ENCODE assay signal across 23 cellular contexts in genomic region chr11:17764446-17765218, GRCh38. TPM values are rescaled to one million over a fixed set of nuclear protein-coding genes. Genes with fewer than 3 reads are reported as not detected.
A peak's percentile ranks its signal among the peaks of the same experiment; 100 is the strongest.
DNase-seq lines count a peak whose midpoint lies in the region; ATAC-seq, FAIRE-seq and TF ChIP-seq lines count a peak whose summit lies in the region.
"Had no signal": no experiment of that assay in that cellular context is flagged by ENCODE, and none has a peak within 500 bp of the region (broad histone marks: within the 10 kb centered on the region; RNA-seq: fewer than 3 reads in every experiment).

No MANE protein-coding gene starts in this region.

- no peak overlapping the region for H3K4me3 ChIP-seq in kidney (ENCODE audit: low read length in 2 of 2)
- H3K4me3 ChIP-seq in small intestine (ENCODE audit: low read depth in 1 of 2, low read length in 2 of 2), result no peak overlapping the region
- H3K4me3 ChIP-seq: smooth muscle cell, upper lobe of left lung had no signal

- peak overlapping the region; percentile 46 for H3K27ac ChIP-seq in angular gyrus (ENCODE audit: low read depth, low read length)
- no peak overlapping the region for H3K27ac ChIP-seq in kidney (ENCODE audit: low read depth in 2 of 2, low read length in 2 of 2)
- H3K27ac ChIP-seq in small intestine (ENCODE audit: low read depth in 1 of 2, low read length in 1 of 2), result no peak overlapping the region
- H3K27ac ChIP-seq: upper lobe of left lung had no signal

- no peak overlapping the region for H3K9ac ChIP-seq in kidney (ENCODE audit: low read length in 2 of 2)

- 78 to 87% (median 84%) methylated on average over 19 of the region's 19 CpGs for WGBS in small intestine, 3 donors

- intact Hi-C loops in Right ventricle myocardium inferior (cut with DNase I) (loop anchor here (5.0 kb wide), 1 partner anchor 63 kb away; no protein-coding TSS in a partner anchor), left cardiac atrium (cut with DNase I) (loop anchor here in 1 of 2 donors (5.0 kb wide), 1 partner anchor 83 kb away; no protein-coding TSS in a partner anchor), kidney (cut with DNase I) (no loop called here)

- FAIRE-seq in kidney (lab: Jason Lieb, UNC) (no peak), small intestine (lab: Jason Lieb, UNC) (no peak)
- FAIRE-seq: H1 had no signal

- H3K36me3 ChIP-seq in kidney (ENCODE audit: control insufficient read depth in 1 of 2, insufficient read depth in 2 of 2, low read length in 2 of 2) (no peaks in the 10 kb centered on the region), small intestine (ENCODE audit: control insufficient read depth in 2 of 2, insufficient read depth in 2 of 2, low read length in 2 of 2) (no peaks in the 10 kb centered on the region)
- H3K36me3 ChIP-seq: upper lobe of left lung had no signal

- TF ChIP-seq CTCF in kidney (IDR thresholded peaks at IDR 0.05; ENCODE audit: borderline replicate concordance, extremely low read depth, insufficient read depth), result no peak

- DNase-seq in Right ventricle myocardium inferior (ENCODE audit: missing footprints) (peak; percentile 67), left cardiac atrium (no peak), kidney (peak; percentile 52), small intestine (no peak), dermis blood vessel endothelial cell (no peak)
- DNase-seq: activated CD4-positive, alpha-beta T cell treated with anti-CD3 and anti-CD28 coated beads, Interleukin-2, amount 10 ng/mL, durations not matched to agents 7 days and 5 days; activated naive CD4-positive, alpha-beta T cell treated with anti-CD3 and anti-CD28 coated beads for 36 hours; DND-41; MV-4-11; NCI-H1930; NCI-H226; occipital lobe had no signal

- no peaks in the 10 kb centered on the region for H3K27me3 ChIP-seq in small intestine (ENCODE audit: control insufficient read depth in 2 of 2, insufficient read depth in 2 of 2, low read length in 2 of 2)
- H3K27me3 ChIP-seq: upper lobe of left lung had no signal

- ATAC-seq in Right ventricle myocardium inferior, result no peak
- no peak for ATAC-seq in left cardiac atrium
- no peak for ATAC-seq in HG02885 (IDR thresholded peaks at IDR 0.05; ENCODE audit: poor library complexity, unreplicated experiment)
- ATAC-seq in GM21717 (IDR thresholded peaks at IDR 0.05; ENCODE audit: unreplicated experiment), result no peak

- no peaks in the 10 kb centered on the region for H3K9me3 ChIP-seq in kidney (ENCODE audit: control insufficient read depth in 1 of 2, low read length in 2 of 2)
- H3K9me3 ChIP-seq in small intestine (ENCODE audit: control insufficient read depth, low read depth), result no peaks in the 10 kb centered on the region
- H3K9me3 ChIP-seq: upper lobe of left lung had no signal

- H3K4me1 ChIP-seq in kidney (ENCODE audit: control insufficient read depth in 1 of 2, insufficient read depth in 1 of 2, low read depth in 1 of 2, low read length in 2 of 2) (no peaks in the 10 kb centered on the region), small intestine (ENCODE audit: control insufficient read depth in 2 of 2, insufficient read depth in 1 of 2, low read depth in 1 of 2, low read length in 1 of 2) (no peaks in the 10 kb centered on the region)
- H3K4me1 ChIP-seq: upper lobe of left lung had no signal

RNA-seq across cellular contexts. Expression of gene KCNC1, which starts 30.1 kb away (rescaled TPM):
- total RNA-seq in Right ventricle myocardium inferior, result not detected
- not detected for total RNA-seq in left cardiac atrium
- 0.03 TPM for total RNA-seq in kidney
- not detected for polyA plus RNA-seq in kidney (ENCODE audit: insufficient read depth, low read depth, low replicate concordance)
- under 1 TPM in 1 of 3 donors, not detected in 2; 0.13 TPM for polyA plus RNA-seq in small intestine
- not detected in 2 replicates for total RNA-seq in dermis blood vessel endothelial cell
- total RNA-seq: activated CD4-positive, alpha-beta T cell treated with anti-CD3 and anti-CD28 coated beads, Interleukin-2, amount 10 ng/mL, durations not matched to agents 7 days and 5 days; activated naive CD4-positive, alpha-beta T cell treated with anti-CD3 and anti-CD28 coated beads for 36 hours; bronchial epithelial cell; glomerular endothelial cell; smooth muscle cell; subcutaneous adipose tissue; upper lobe of left lung had no signal
- polyA plus RNA-seq: BJ, smooth muscle cell had no signal

RNA-seq across cellular contexts. Expression of gene MYOD1, which starts 45.3 kb away (rescaled TPM):
- 0.27 TPM for total RNA-seq in Right ventricle myocardium inferior
- not detected for total RNA-seq in left cardiac atrium
- not detected for total RNA-seq in kidney
- not detected for polyA plus RNA-seq in kidney (ENCODE audit: insufficient read depth, low read depth, low replicate concordance)
- polyA plus RNA-seq in small intestine, result not detected
- total RNA-seq in dermis blood vessel endothelial cell, result not detected in 2 replicates
- total RNA-seq: activated CD4-positive, alpha-beta T cell treated with anti-CD3 and anti-CD28 coated beads, Interleukin-2, amount 10 ng/mL, durations not matched to agents 7 days and 5 days; activated naive CD4-positive, alpha-beta T cell treated with anti-CD3 and anti-CD28 coated beads for 36 hours; bronchial epithelial cell; glomerular endothelial cell; H1; occipital lobe; SK-MEL-5; smooth muscle cell; subcutaneous adipose tissue; upper lobe of left lung had no signal
- polyA plus RNA-seq: BJ, H1, smooth muscle cell had no signal

Comparison
In these comparisons a context has a peak if more than half of its experiments do, and no peak if none do; other contexts are left out.
1. DNase-seq: peak in Right ventricle myocardium inferior (single experiment) and kidney (single experiment); none in left cardiac atrium (single experiment), small intestine (single experiment) and dermis blood vessel endothelial cell (single experiment).